ENCODE assay signal across 19 cellular contexts in the genomic region with DNA sequence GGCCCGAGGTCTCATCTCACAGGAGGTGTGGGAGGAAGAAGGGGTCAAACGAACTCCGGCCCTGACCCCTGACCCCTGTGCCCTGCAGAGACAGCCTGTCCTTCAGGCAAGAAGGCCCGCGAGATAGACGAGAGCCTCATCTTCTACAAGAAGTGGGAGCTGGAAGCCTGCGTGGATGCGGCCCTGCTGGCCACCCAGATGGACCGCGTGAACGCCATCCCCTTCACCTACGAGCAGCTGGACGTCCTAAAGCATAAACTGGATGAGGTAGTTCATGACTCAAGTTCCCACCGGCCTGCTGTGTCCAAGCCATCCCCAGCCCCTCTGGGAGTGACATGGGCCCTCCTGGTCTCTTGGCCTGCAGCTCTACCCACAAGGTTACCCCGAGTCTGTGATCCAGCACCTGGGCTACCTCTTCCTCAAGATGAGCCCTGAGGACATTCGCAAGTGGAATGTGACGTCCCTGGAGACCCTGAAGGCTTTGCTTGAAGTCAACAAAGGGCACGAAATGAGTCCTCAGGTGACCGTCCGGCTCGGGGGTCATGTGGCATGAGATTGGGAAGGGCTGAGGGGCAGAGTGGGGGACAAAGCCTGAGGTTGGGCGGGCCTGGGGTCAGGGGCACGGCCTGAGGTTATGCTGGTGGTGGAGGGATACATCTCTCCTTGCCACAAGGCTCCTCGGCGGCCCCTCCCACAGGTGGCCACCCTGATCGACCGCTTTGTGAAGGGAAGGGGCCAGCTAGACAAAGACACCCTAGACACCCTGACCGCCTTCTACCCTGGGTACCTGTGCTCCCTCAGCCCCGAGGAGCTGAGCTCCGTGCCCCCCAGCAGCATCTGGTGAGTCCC. TPM values are rescaled to one million over a fixed set of nuclear protein-coding genes. Genes with fewer than 3 reads are reported as not detected.
A peak's percentile ranks its signal among the peaks of the same experiment; 100 is the strongest.
DNase-seq lines count a peak whose midpoint lies in the region; ATAC-seq and TF ChIP-seq lines count a peak whose summit lies in the region.
"Had no signal": no experiment of that assay in that cellular context is flagged by ENCODE, and none has a peak within 500 bp of the region (broad histone marks: within the 10 kb centered on the region; RNA-seq: fewer than 3 reads in every experiment).

No MANE protein-coding gene starts in this region.

- H3K79me2 ChIP-seq in GM23248 (ENCODE audit: insufficient read depth) (no peaks in the 10 kb centered on the region), neural progenitor cell (ENCODE audit: low read depth) (no peaks in the 10 kb centered on the region)

- no peak overlapping the region for H3K4me2 ChIP-seq in GM23248 (ENCODE audit: unreplicated experiment)
- no peak overlapping the region for H3K4me2 ChIP-seq in neural progenitor cell
- H3K4me2 ChIP-seq: KMS-11 had no signal

- no peak for TF ChIP-seq CTCF in HEK293 (tag by site-specific recombination; IDR thresholded peaks at IDR 0.05)
- TF ChIP-seq CTCF in chondrocyte (IDR thresholded peaks at IDR 0.05), result no peak
- TF ChIP-seq CTCF in neural progenitor cell (IDR thresholded peaks at IDR 0.05), result no peak
- no peak for TF ChIP-seq CTCF in GM13976 (IDR thresholded peaks at IDR 0.05; ENCODE audit: borderline replicate concordance, control extremely low read depth, extremely low read depth, insufficient read depth, missing control alignments)
- TF ChIP-seq CTCF in CD14-positive monocyte (IDR thresholded peaks at IDR 0.05), result no peak

- peaks cover 1% of the 10 kb centered on the region for H3K27me3 Mint-ChIP-seq in chondrocyte (ENCODE audit: low read depth)
- H3K27me3 Mint-ChIP-seq in neural progenitor cell (ENCODE audit: insufficient read depth, low read depth), result peaks cover 5% of the 10 kb centered on the region
- peaks cover 0 to 11% (median 1%) of the 10 kb centered on the region in 3 donors for H3K27me3 Mint-ChIP-seq in CD14-positive monocyte (ENCODE audit: low read depth in 3 of 3)
- H3K27me3 Mint-ChIP-seq: CD4-positive, alpha-beta T cell had no signal

- 53 to 61% methylated on average over 26 to 30 of the region's 30 CpGs for WGBS in GM23248 (ENCODE audit: low coverage in 1 of 2, low lambda C conversion rate in 2 of 2, missing lambda C conversion rate in 2 of 2), 2 experiments

- H4K20me1 ChIP-seq in GM23248 (ENCODE audit: insufficient read depth) (no peaks in the 10 kb centered on the region), neural progenitor cell (ENCODE audit: low read depth) (no peaks in the 10 kb centered on the region)

- H3K4me3 ChIP-seq in GM23248 (no peak overlapping the region), HEK293 (ENCODE audit: low read depth, low read length) (no peak overlapping the region), neural progenitor cell (no peak overlapping the region)

- H3K9me3 ChIP-seq in GM23248 (ENCODE audit: low read depth) (no peaks in the 10 kb centered on the region), HEK293 (ENCODE audit: control insufficient read depth, insufficient read depth, low read depth, low read length) (no peaks in the 10 kb centered on the region), neural progenitor cell (ENCODE audit: low read depth) (no peaks in the 10 kb centered on the region)
- H3K9me3 ChIP-seq: BE2C, Caco-2 had no signal

- H3K9ac ChIP-seq in GM23248 (no peak overlapping the region), neural progenitor cell (no peak overlapping the region)
- H3K9ac ChIP-seq: KMS-11 had no signal

- ATAC-seq in HG03095 (IDR thresholded peaks at IDR 0.05; ENCODE audit: unreplicated experiment), result no peak
- ATAC-seq: HepG2 had no signal

- no peaks in the 10 kb centered on the region for H3K4me1 Mint-ChIP-seq in chondrocyte (ENCODE audit: low read depth)
- H3K4me1 Mint-ChIP-seq in neural progenitor cell, result peaks cover 4% of the 10 kb centered on the region
- no peaks in the 10 kb centered on the region for H3K4me1 Mint-ChIP-seq in CD14-positive monocyte
- H3K4me1 Mint-ChIP-seq: IgD-negative memory B cell had no signal

- H3K27ac ChIP-seq in GM23248, result no peak overlapping the region
- no peak overlapping the region for H3K27ac ChIP-seq in HEK293 (ENCODE audit: extremely low read depth, low read depth, low read length)
- H3K27ac ChIP-seq in neural progenitor cell, result no peak overlapping the region
- H3K27ac ChIP-seq: KMS-11 had no signal

- in situ Hi-C loops in GM23248 (cut with MboI) (no loop called here), GM13976 (cut with MboI; ENCODE audit: low sequenced_read_pairs, unreplicated experiment) (no loop called here)

- H3K36me3 ChIP-seq in GM23248 (ENCODE audit: low read depth) (no peaks in the 10 kb centered on the region), HEK293 (ENCODE audit: control insufficient read depth in 2 of 2, insufficient read depth in 1 of 2, low read length in 2 of 2) (no peaks in the 10 kb centered on the region), neural progenitor cell (no peaks in the 10 kb centered on the region)
- H3K36me3 ChIP-seq: BE2C had no signal

- intact Hi-C loops in CD14-positive monocyte (cut with micrococcal nuclease), result no loop called here

- no peaks in the 10 kb centered on the region for H3F3A ChIP-seq in GM23248 (ENCODE audit: insufficient read depth)
- no peaks in the 10 kb centered on the region for H3F3A ChIP-seq in neural progenitor cell (ENCODE audit: low read depth)

- no peaks in the 10 kb centered on the region for H3K27me3 ChIP-seq in GM23248 (replicated peaks; ENCODE audit: insufficient read depth)
- H3K27me3 ChIP-seq in neural progenitor cell, result no peaks in the 10 kb centered on the region
- H3K27me3 ChIP-seq: BE2C had no signal

- CTCF ChIA-PET in HEK293 (lab: Yijun Ruan, JAX), result no interaction called here

- H3K27ac Mint-ChIP-seq in chondrocyte (ENCODE audit: unreplicated experiment) (no peak overlapping the region), neural progenitor cell (no peak overlapping the region), CD14-positive monocyte (peak overlapping the region in 1 of 7 donors; percentile 33)
- H3K27ac Mint-ChIP-seq: CD4-positive, alpha-beta T cell; HFFc6; IgD-negative memory B cell had no signal

- H2AFZ ChIP-seq in GM23248 (no peak overlapping the region), neural progenitor cell (replicated peaks) (no peak overlapping the region)

- H3K9me2 ChIP-seq in GM23248 (ENCODE audit: insufficient read depth), result no peaks in the 10 kb centered on the region

- DNase-seq in GM23248 (peak; percentile 29), chondrocyte (ENCODE audit: low spot score) (peak; percentile 78), neural progenitor cell (ENCODE audit: low spot score) (no peak), GM13976 (ENCODE audit: low spot score) (no peak), CD14-positive monocyte (ENCODE audit: low spot score) (no peak)
- DNase-seq: ACHN, BE2C, C1 segment of cervical spinal cord, Caco-2, DMS79 treated with DMSO at 0.1 percent for 48 hours, GF-D8, HCEC 1CT, HFFc6 had no signal

- H3K36me3 Mint-ChIP-seq in chondrocyte (ENCODE audit: low read depth) (no peaks in the 10 kb centered on the region), neural progenitor cell (no peaks in the 10 kb centered on the region), CD14-positive monocyte (no peaks in the 10 kb centered on the region)
- H3K36me3 Mint-ChIP-seq: IgD-negative memory B cell had no signal

- no peak overlapping the region for H3K4me3 Mint-ChIP-seq in chondrocyte (ENCODE audit: unreplicated experiment)
- H3K4me3 Mint-ChIP-seq in neural progenitor cell, result peak overlapping the region; percentile 18
- H3K4me3 Mint-ChIP-seq in CD14-positive monocyte, result no peak overlapping the region
- H3K4me3 Mint-ChIP-seq: CD4-positive, alpha-beta T cell; HFFc6; IgD-negative memory B cell had no signal

- POLR2A ChIA-PET in HEK293 (lab: Yijun Ruan, JAX), result interaction anchor here (0.7 kb wide), 1 partner anchor 16 kb away, joined by 3 read pairs; no protein-coding TSS in a partner anchor

- H3K4me1 ChIP-seq in GM23248 (ENCODE audit: insufficient read depth) (no peaks in the 10 kb centered on the region), HEK293 (ENCODE audit: control insufficient read depth, insufficient read depth, low read length) (no peaks in the 10 kb centered on the region), neural progenitor cell (peaks cover 6% of the 10 kb centered on the region)
- H3K4me1 ChIP-seq: BE2C had no signal

- H3K9me3 Mint-ChIP-seq in chondrocyte (ENCODE audit: low read depth) (no peaks in the 10 kb centered on the region), neural progenitor cell (no peaks in the 10 kb centered on the region), CD14-positive monocyte (no peaks in the 10 kb centered on the region)
- H3K9me3 Mint-ChIP-seq: CD4-positive, alpha-beta T cell; HFFc6; IgD-negative memory B cell had no signal

TF ChIP-seq in HEK293, 187 proteins besides CTCF, POLR2A, EP300 and RAD21 (continues in another document):
- no peak for TF ChIP-seq ZNF747 (tag by site-specific recombination; IDR thresholded peaks at IDR 0.05)
- TF ChIP-seq GLI2 (tag by site-specific recombination; IDR thresholded peaks at IDR 0.05; ENCODE audit: borderline replicate concordance, low read depth), result no peak

RNA-seq across cellular contexts. Expression of a gene that starts 5.7 kb away (rescaled TPM):
- not detected in 2 replicates for total RNA-seq in GM23248 (2014; rRNA removed; shearing (Covaris generic))
- polyA plus RNA-seq in GM23248 (2016; fragmentation: Nextera tagmentation; extraction: Ambion mirVana) (not detected in 2 replicates), CD14-positive monocyte (under 1 TPM in 1 of 2 donors, not detected in 1; 0.29 TPM)
- total RNA-seq in chondrocyte (0.41 TPM in 1 of 3 replicates, not detected in the others), neural progenitor cell (ENCODE audit: low replicate concordance) (0.82 and 1.2 TPM in 2 replicates)
- total RNA-seq: CD4-positive, alpha-beta T cell had no signal
- polyA plus RNA-seq: IgD-negative memory B cell had no signal

RNA-seq across cellular contexts. Expression of a gene that starts 22.0 kb away (rescaled TPM):
- 44.6 and 54.3 TPM in 2 replicates for total RNA-seq in GM23248 (2014; rRNA removed; shearing (Covaris generic))
- polyA plus RNA-seq in GM23248 (2016; fragmentation: Nextera tagmentation; extraction: Ambion mirVana), result 15.4 and 19.1 TPM in 2 replicates
- total RNA-seq in chondrocyte, result 17.6 to 21.6 TPM (median 19.6 TPM) in 3 replicates
- total RNA-seq in neural progenitor cell (ENCODE audit: low replicate concordance), result 5.6 and 22.7 TPM in 2 replicates
- polyA plus RNA-seq in CD14-positive monocyte, result 10 to 100 TPM; 29.5 to 31.5 TPM

RNA-seq across cellular contexts. Expression of a gene that starts 22.2 kb away (rescaled TPM):
- total RNA-seq in GM23248 (2014; rRNA removed; shearing (Covaris generic)), result 9.1 and 13.1 TPM in 2 replicates
- polyA plus RNA-seq in GM23248 (2016; fragmentation: Nextera tagmentation; extraction: Ambion mirVana), result 8.0 and 8.8 TPM in 2 replicates
- 12.8 to 35.9 TPM (median 13.3 TPM) in 3 replicates for total RNA-seq in chondrocyte
- 35.6 and 124 TPM in 2 replicates for total RNA-seq in neural progenitor cell (ENCODE audit: low replicate concordance)
- 1 to 10 TPM in 1 of 2 donors, under 1 TPM in 1; 0.57 to 2.2 TPM for polyA plus RNA-seq in CD14-positive monocyte

RNA-seq across cellular contexts. Expression of a gene that starts 25.4 kb away (rescaled TPM):
- 24.0 and 37.5 TPM in 2 replicates for total RNA-seq in GM23248 (2014; rRNA removed; shearing (Covaris generic))
- polyA plus RNA-seq in GM23248 (2016; fragmentation: Nextera tagmentation; extraction: Ambion mirVana), result 24.5 and 27.8 TPM in 2 replicates
- total RNA-seq in chondrocyte, result 20.5 to 26.6 TPM (median 22.1 TPM) in 3 replicates
- 20.5 and 38.2 TPM in 2 replicates for total RNA-seq in neural progenitor cell (ENCODE audit: low replicate concordance)
- 10 to 100 TPM in 1 of 2 donors, 1 to 10 TPM in 1; 8.6 to 11.8 TPM for polyA plus RNA-seq in CD14-positive monocyte

RNA-seq across cellular contexts. Expression of a gene that starts 34.3 kb away (rescaled TPM):
- total RNA-seq in GM23248 (2014; rRNA removed; shearing (Covaris generic)), result not detected in 2 replicates
- polyA plus RNA-seq in GM23248 (2016; fragmentation: Nextera tagmentation; extraction: Ambion mirVana) (not detected in 2 replicates), CD14-positive monocyte (not detected)
- total RNA-seq in chondrocyte (not detected in 3 replicates), neural progenitor cell (ENCODE audit: low replicate concordance) (not detected in 2 replicates)
- total RNA-seq: Caco-2; CD4-positive, alpha-beta T cell; HepG2; HFFc6 had no signal
- polyA plus RNA-seq: HepG2, IgD-negative memory B cell had no signal

Comparison
In these comparisons a context has a peak if more than half of its experiments do, and no peak if none do; other contexts are left out.
1. DNase-seq: peak in GM23248 (single experiment) and chondrocyte (single experiment); none in neural progenitor cell (single experiment), GM13976 (single experiment) and CD14-positive monocyte (single experiment).